Comparison of ENCODE assay signal across 23 cellular contexts in genomic region chr5:24226492-24226891, GRCh38.
DNase-seq lines count a peak whose midpoint lies in the region; ATAC-seq and TF ChIP-seq lines count a peak whose summit lies in the region.
"Had no signal": no experiment of that assay in that cellular context is flagged by ENCODE, and none has a peak within 500 bp of the region (broad histone marks: within the 10 kb centered on the region; RNA-seq: fewer than 3 reads in every experiment).

No MANE protein-coding gene starts in this region.

- intact Hi-C loops in sciatic nerve (cut with DNase I) (no loop called here), upper lobe of right lung (cut with DNase I) (no loop called here)

- TF ChIP-seq CTCF in fibroblast of lung (conservative IDR thresholded peaks at IDR 0.05 in 1 of 2, IDR thresholded peaks at IDR 0.05 in 1 of 2; ENCODE audit: low read depth in 1 of 2, low read length in 2 of 2) (no peak), upper lobe of right lung (IDR thresholded peaks at IDR 0.05) (no peak)

- H4K20me1 ChIP-seq in fibroblast of lung (ENCODE audit: control insufficient read depth, extremely low read depth, insufficient read depth, low read length): no peaks in the 10 kb centered on the region

- H3K27ac ChIP-seq in fibroblast of lung (ENCODE audit: insufficient read depth, low read length) (no peak overlapping the region), upper lobe of right lung (no peak overlapping the region)
- H3K27ac ChIP-seq: pancreas, right atrium auricular region, transverse colon, VCaP had no signal

- H3K4me2 ChIP-seq in fibroblast of lung (ENCODE audit: extremely low read depth, insufficient read depth, low read length): no peak overlapping the region

- in situ Hi-C loops in Caki2 (cut with HindIII; ENCODE audit: low pct_unique_long_range_greater_than_20kb, low sequenced_read_pairs): no loop called here

- H3K27me3 ChIP-seq in fibroblast of lung (ENCODE audit: control insufficient read depth, insufficient read depth, low read length) (no peaks in the 10 kb centered on the region), upper lobe of right lung (no peaks in the 10 kb centered on the region)
- H3K27me3 ChIP-seq: pancreas, right atrium auricular region, transverse colon had no signal

- H3K79me2 ChIP-seq in fibroblast of lung (ENCODE audit: control insufficient read depth, insufficient read depth, low read length): no peaks in the 10 kb centered on the region

- H3K9ac ChIP-seq in fibroblast of lung (ENCODE audit: insufficient read depth, low read length): no peak overlapping the region

- H3K36me3 ChIP-seq in fibroblast of lung (ENCODE audit: control insufficient read depth, insufficient read depth, low read length): no peaks in the 10 kb centered on the region
- H3K36me3 ChIP-seq in upper lobe of right lung: no peaks in the 10 kb centered on the region
- H3K36me3 ChIP-seq: pancreas, right atrium auricular region, transverse colon had no signal

- peak; percentile 32 for ATAC-seq in sciatic nerve
- ATAC-seq in upper lobe of right lung: no peak
- ATAC-seq: K562, pancreas, SK-N-SH treated with all-trans-retinoic acid at 6 μM for 48 hours had no signal

- H3K4me1 ChIP-seq in fibroblast of lung (ENCODE audit: control insufficient read depth, extremely low read depth, insufficient read depth, low read length) (no peaks in the 10 kb centered on the region), upper lobe of right lung (no peaks in the 10 kb centered on the region)
- H3K4me1 ChIP-seq: pancreas, right atrium auricular region, transverse colon had no signal

- DNase-seq in Caki2 (ENCODE audit: low read depth) (peak; percentile 16), MV-4-11 (lab: John Stamatoyannopoulos, UW) (peak; percentile 76), fibroblast of lung (ENCODE audit: low read depth in 2 of 2) (peak; percentile 4 to 40), sciatic nerve (ENCODE audit: low spot score) (no peak), upper lobe of right lung (no peak), NCI-H774 (lab: John Stamatoyannopoulos, UW) (no peak), NCI-H2196 treated with DMSO at 0.1 percent for 48 hours (lab: John Stamatoyannopoulos, UW; ENCODE audit: unreplicated experiment) (no peak)
- DNase-seq: activated CD4-positive, alpha-beta T cell treated with anti-CD3 and anti-CD28 coated beads for 4 hours; activated gamma-delta T cell; AML-193; CD8-positive, alpha-beta memory T cell; HCEC 1CT; NCI-H1436 treated with DMSO at 0.1 percent for 48 hours; NCI-H2107; NCI-H446; pancreas; stimulated activated CD4-positive, alpha-beta T cell treated with anti-CD3 and anti-CD28 coated beads, Interleukin-2, amount 100 ng/mL, for 48 hours; transverse colon had no signal

- H3K4me3 ChIP-seq in fibroblast of lung (replicated peaks in 1 of 4; ENCODE audit: control extremely low read depth in 1 of 4, insufficient read depth in 1 of 4, low read depth in 3 of 4, low read length in 4 of 4) (no peak overlapping the region), upper lobe of right lung (no peak overlapping the region)
- H3K4me3 ChIP-seq: K562, lung, pancreas, right atrium auricular region, transverse colon had no signal

- H3K9me3 ChIP-seq in fibroblast of lung (ENCODE audit: control insufficient read depth, insufficient read depth, low read depth, low read length): no peaks in the 10 kb centered on the region
- peaks cover 5% of the 10 kb centered on the region for H3K9me3 ChIP-seq in upper lobe of right lung
- H3K9me3 ChIP-seq: pancreas, right atrium auricular region, transverse colon had no signal

- H2AFZ ChIP-seq in fibroblast of lung (ENCODE audit: low read length): no peak overlapping the region

Comparison
In these comparisons a context has a peak if more than half of its experiments do, and no peak if none do; other contexts are left out.
1. DNase-seq: peak in Caki2 (single experiment), MV-4-11 (single experiment) and fibroblast of lung (2 of 2); none in sciatic nerve (single experiment), upper lobe of right lung (single experiment), NCI-H774 (single experiment) and NCI-H2196 treated with DMSO at 0.1 percent for 48 hours (single experiment).